In the genomic region with DNA sequence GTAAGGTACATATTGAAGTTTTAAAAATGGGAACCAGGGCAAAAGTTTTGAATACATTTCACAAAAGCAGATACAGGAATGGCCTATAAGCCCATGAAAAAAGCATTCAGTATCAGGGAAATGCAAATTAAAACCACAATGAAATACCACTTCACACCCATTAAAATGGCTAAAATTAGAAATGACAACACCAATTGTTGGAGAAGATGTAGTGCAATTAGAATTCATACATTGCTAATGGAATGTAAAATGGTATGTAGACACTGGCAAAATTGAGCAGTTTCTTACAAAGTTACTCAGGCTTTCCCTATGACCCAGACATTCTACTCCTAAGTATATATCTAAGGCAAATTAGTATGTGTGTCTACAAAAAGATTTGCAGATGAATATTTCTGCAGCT, we compare ENCODE assay signal across 35 cellular contexts.
"Had no signal": no experiment of that assay in that cellular context is flagged by ENCODE, and none has a peak within 500 bp of the region (broad histone marks: within the 10 kb centered on the region; RNA-seq: fewer than 3 reads in every experiment).

No MANE protein-coding gene starts in this region.

- H3K4me2 ChIP-seq: smooth muscle cell had no signal

- H3K36me3 Mint-ChIP-seq: activated CD8-positive, alpha-beta memory T cell treated with anti-CD3 and anti-CD28 coated beads, Interleukin-2, amount 10 ng/mL, durations not matched to agents 7 days and 5 days; immature natural killer cell; naive thymus-derived CD4-positive, alpha-beta T cell; stimulated activated memory B cell treated with anti-CD40 and anti-IgM and Interleukin-4, amounts not matched to agents 10 μg/mL and 1 μg/mL and 100 μg/mL, for 72 hours had no signal

- H3K9me3 ChIP-seq: pancreas, psoas muscle, sigmoid colon, stomach, suprapubic skin, tibial artery had no signal

- FAIRE-seq: bronchial epithelial cell, kidney, pancreas had no signal

- H3K4me3 ChIP-seq: coronary artery, dorsolateral prefrontal cortex, pancreas, psoas muscle, sigmoid colon, smooth muscle cell, stomach, suprapubic skin, tibial artery had no signal

- H3K27ac ChIP-seq: coronary artery, pancreas, psoas muscle, sigmoid colon, stomach, suprapubic skin, tibial artery had no signal

- DNase-seq: activated CD4-positive, alpha-beta T cell treated with anti-CD3 and anti-CD28 coated beads for 36 hours; activated CD4-positive, CD25-positive, alpha-beta regulatory T cell; activated CD8-positive, alpha-beta memory T cell treated with anti-CD3 and anti-CD28 coated beads, Interleukin-2, amount 10 ng/mL, durations not matched to agents 7 days and 5 days; activated CD8-positive, alpha-beta T cell treated with anti-CD3 and anti-CD28 coated beads, Interleukin-2, amount 10 ng/mL, durations not matched to agents 7 days and 5 days; activated naive CD8-positive, alpha-beta T cell treated with anti-CD3 and anti-CD28 coated beads, Interleukin-2, amount 50 U/mL, for 24 hours; activated T-cell treated with anti-CD3 and anti-CD28 coated beads, Interleukin-2, amount 50 U/mL, for 48 hours; amygdala; cerebellar nuclear complex; dorsolateral prefrontal cortex; effector memory CD4-positive, alpha-beta T cell; head of caudate nucleus; hippocampal formation; immature natural killer cell; kidney; left colon; mammary epithelial cell; naive thymus-derived CD4-positive, alpha-beta T cell; nucleus accumbens; pancreas; psoas muscle; sigmoid colon; stimulated activated CD4-positive, alpha-beta T cell treated with anti-CD3 and anti-CD28 coated beads, Interleukin-1b, Interleukin-23, amount 100 ng/mL, for 48 hours; stimulated activated CD4-positive, alpha-beta T cell treated with anti-CD3 and anti-CD28 coated beads, Interleukin-4, amount 100 ng/mL, for 4 hours; stimulated activated CD8-positive, alpha-beta memory T cell treated with anti-CD3 and anti-CD28 coated beads, Interleukin-4, amount 100 ng/mL, for 48 hours; stomach; T-helper 17 cell; tibial artery had no signal

- H3K4me3 Mint-ChIP-seq: activated CD4-positive, alpha-beta T cell treated with anti-CD3 and anti-CD28 coated beads for 36 hours; activated CD8-positive, alpha-beta memory T cell treated with anti-CD3 and anti-CD28 coated beads, Interleukin-2, amount 10 ng/mL, durations not matched to agents 7 days and 5 days; activated CD8-positive, alpha-beta T cell treated with anti-CD3 and anti-CD28 coated beads, Interleukin-2, amount 10 ng/mL, durations not matched to agents 7 days and 5 days; activated naive CD4-positive, alpha-beta T cell treated with anti-CD3 and anti-CD28 coated beads, Interleukin-2, amount 50 U/mL, for 24 hours; activated naive CD8-positive, alpha-beta T cell treated with anti-CD3 and anti-CD28 coated beads, Interleukin-2, amount 50 U/mL, for 24 hours; immature natural killer cell; naive thymus-derived CD4-positive, alpha-beta T cell; neural crest cell; stimulated activated memory B cell treated with anti-CD40 and anti-IgM and Interleukin-4, amounts not matched to agents 10 μg/mL and 1 μg/mL and 100 μg/mL, for 72 hours; T-helper 17 cell had no signal

- H3K27me3 ChIP-seq: dorsolateral prefrontal cortex, pancreas, sigmoid colon, stomach, suprapubic skin, tibial artery had no signal

- H3K4me1 Mint-ChIP-seq: immature natural killer cell; stimulated activated memory B cell treated with anti-CD40 and anti-IgM and Interleukin-4, amounts not matched to agents 10 μg/mL and 1 μg/mL and 100 μg/mL, for 72 hours had no signal

- H3K4me1 ChIP-seq: psoas muscle, sigmoid colon, suprapubic skin, tibial artery had no signal

- H3K27ac Mint-ChIP-seq: activated CD4-positive, alpha-beta T cell treated with anti-CD3 and anti-CD28 coated beads for 36 hours; activated CD8-positive, alpha-beta memory T cell treated with anti-CD3 and anti-CD28 coated beads, Interleukin-2, amount 10 ng/mL, durations not matched to agents 7 days and 5 days; activated CD8-positive, alpha-beta T cell treated with anti-CD3 and anti-CD28 coated beads, Interleukin-2, amount 10 ng/mL, durations not matched to agents 7 days and 5 days; activated naive CD4-positive, alpha-beta T cell treated with anti-CD3 and anti-CD28 coated beads, Interleukin-2, amount 50 U/mL, for 24 hours; activated naive CD8-positive, alpha-beta T cell treated with anti-CD3 and anti-CD28 coated beads, Interleukin-2, amount 50 U/mL, for 24 hours; activated T-helper 2 cell treated with anti-CD3 and anti-CD28 coated beads, Interferon-gamma antibody, Interleukin-2, Interleukin-4, amounts not matched to agents 10 μg/mL and 5 μg/mL and 100 μg/mL, durations not matched to agents 14 hours and 24 hours and 36 hours; immature natural killer cell; naive thymus-derived CD4-positive, alpha-beta T cell; stimulated activated memory B cell treated with anti-CD40 and anti-IgM and Interleukin-4, amounts not matched to agents 10 μg/mL and 1 μg/mL and 100 μg/mL, for 72 hours; T-helper 17 cell had no signal

- H3K9me3 Mint-ChIP-seq: activated naive CD4-positive, alpha-beta T cell treated with anti-CD3 and anti-CD28 coated beads, Interleukin-2, amount 50 U/mL, for 24 hours; activated naive CD8-positive, alpha-beta T cell treated with anti-CD3 and anti-CD28 coated beads, Interleukin-2, amount 50 U/mL, for 24 hours; activated T-helper 2 cell treated with anti-CD3 and anti-CD28 coated beads, Interferon-gamma antibody, Interleukin-2, Interleukin-4, amounts not matched to agents 10 μg/mL and 5 μg/mL and 100 μg/mL, durations not matched to agents 14 hours and 24 hours and 36 hours; immature natural killer cell; naive thymus-derived CD4-positive, alpha-beta T cell; neural crest cell; stimulated activated memory B cell treated with anti-CD40 and anti-IgM and Interleukin-4, amounts not matched to agents 10 μg/mL and 1 μg/mL and 100 μg/mL, for 72 hours had no signal

- H3K36me3 ChIP-seq: pancreas, sigmoid colon, stomach, suprapubic skin, tibial artery had no signal

- H3K27me3 Mint-ChIP-seq: stimulated activated memory B cell treated with anti-CD40 and anti-IgM and Interleukin-4, amounts not matched to agents 10 μg/mL and 1 μg/mL and 100 μg/mL, for 72 hours had no signal
